In genomic region chr7:55420535-55420934, GRCh38 we compare ENCODE assay signal across 1 cellular context.
TF ChIP-seq lines count a peak whose summit lies in the region.

No MANE protein-coding gene starts in this region.

TF ChIP-seq in K562, 482 proteins besides CTCF, POLR2A, EP300 and RAD21 (continued from another document):
- TF ChIP-seq ZNF277 (CRISPR knock-in tag; IDR thresholded peaks at IDR 0.05; ENCODE audit: borderline replicate concordance) = no peak
